16 cellular contexts compared by ENCODE assay signal in the genomic region with DNA sequence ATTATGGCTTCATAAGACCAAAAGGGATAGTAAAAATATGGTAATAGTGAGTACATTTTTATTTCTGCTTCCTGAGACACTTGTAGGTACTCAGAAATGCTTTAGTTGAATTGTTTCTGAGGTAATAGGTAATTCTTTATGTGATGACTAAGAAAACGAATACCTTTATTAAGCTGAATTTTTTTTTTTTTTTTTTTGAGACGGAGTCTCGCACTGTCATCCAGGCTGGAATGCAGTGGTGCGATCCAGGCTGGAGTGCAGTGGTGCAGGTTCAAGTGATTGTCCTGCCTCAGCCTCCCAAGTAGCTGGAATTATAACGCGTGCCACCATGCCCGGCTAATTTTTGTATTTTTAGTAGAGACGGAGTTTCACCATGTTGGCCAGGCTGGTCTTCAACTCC. TPM values are rescaled to one million over a fixed set of nuclear protein-coding genes. Genes with fewer than 3 reads are reported as not detected.
DNase-seq lines count a peak whose midpoint lies in the region; ATAC-seq, FAIRE-seq and TF ChIP-seq lines count a peak whose summit lies in the region.
"Had no signal": no experiment of that assay in that cellular context is flagged by ENCODE, and none has a peak within 500 bp of the region (broad histone marks: within the 10 kb centered on the region; RNA-seq: fewer than 3 reads in every experiment).

No MANE protein-coding gene starts in this region.

- no peak for TF ChIP-seq POLR2A in upper lobe of left lung (IDR thresholded peaks at IDR 0.05)

- H4K20me1 ChIP-seq in BLaER1 treated with 17β-estradiol and CSF1 and Interleukin-3, amounts not matched to agents 10 nM and 100 nM, result no peaks in the 10 kb centered on the region; a peak in 2 of 22 replicates
- H4K20me1 ChIP-seq in DOHH2 (ENCODE audit: control insufficient read depth, insufficient read depth, low read depth, low read length) (no peaks in the 10 kb centered on the region), keratinocyte (ENCODE audit: control insufficient read depth, extremely low read depth, insufficient read depth, low read length) (no peaks in the 10 kb centered on the region)

- CTCF ChIA-PET in CD8-positive, alpha-beta T cell (lab: Charles Lee), result no interaction called here

- H3K4me3 Mint-ChIP-seq in CD8-positive, alpha-beta T cell, result no peak overlapping the region

- peak overlapping the region in 10 of 11 experiments; percentile 8 to 93 (median 80); a peak in 19 of 22 replicates for H3K4me2 ChIP-seq in BLaER1 treated with 17β-estradiol and CSF1 and Interleukin-3, amounts not matched to agents 10 nM and 100 nM
- peak overlapping the region; percentile 81 for H3K4me2 ChIP-seq in DOHH2 (ENCODE audit: low read length)
- no peak overlapping the region for H3K4me2 ChIP-seq in keratinocyte (ENCODE audit: control insufficient read depth, extremely low read depth, insufficient read depth, low read depth, low read length)

- POLR2A ChIA-PET in CD8-positive, alpha-beta T cell (lab: Charles Lee), result interaction anchor here (0.7 kb wide), 1 partner anchor 907 kb away, joined by 5 read pairs; no protein-coding TSS in a partner anchor

- peaks cover 7 to 57% (median 41%) of the 10 kb centered on the region in 11 experiments for H3K36me3 ChIP-seq in BLaER1 treated with 17β-estradiol and CSF1 and Interleukin-3, amounts not matched to agents 10 nM and 100 nM
- H3K36me3 ChIP-seq in DOHH2 (ENCODE audit: control insufficient read depth, low read length), result peaks cover 45% of the 10 kb centered on the region
- H3K36me3 ChIP-seq in SK-N-MC (ENCODE audit: insufficient read depth, low read length), result peaks cover 19% of the 10 kb centered on the region
- peaks cover 0 to 7% of the 10 kb centered on the region in 2 experiments for H3K36me3 ChIP-seq in keratinocyte (ENCODE audit: control insufficient read depth in 2 of 2, extremely low read depth in 1 of 2, insufficient read depth in 2 of 2, low read length in 2 of 2)
- H3K36me3 ChIP-seq in upper lobe of left lung, result peaks cover 0 to 14% (median 0%) of the 10 kb centered on the region in 4 donors
- no peaks in the 10 kb centered on the region for H3K36me3 ChIP-seq in CD8-positive, alpha-beta T cell (ENCODE audit: insufficient read depth, low read length)

- H2AFZ ChIP-seq in keratinocyte (ENCODE audit: control insufficient read depth, low read length), result no peak overlapping the region

- intact Hi-C loops in CD8-positive, alpha-beta T cell (cut with DNase I, micrococcal nuclease), result loop anchor here in 1 of 2 experiments (10.0 kb wide), 1 partner anchor 410 kb away; a partner anchor contains a TSS

- peaks cover 24% of the 10 kb centered on the region for H3K36me3 Mint-ChIP-seq in CD8-positive, alpha-beta T cell
- H3K36me3 Mint-ChIP-seq: immature natural killer cell had no signal

- no peaks in the 10 kb centered on the region for H3K27me3 Mint-ChIP-seq in CD8-positive, alpha-beta T cell (ENCODE audit: low read depth)

- H3K9ac ChIP-seq in BLaER1 treated with 17β-estradiol and CSF1 and Interleukin-3, amounts not matched to agents 10 nM and 100 nM, result peak overlapping the region in 2 of 11 experiments; percentile 5 to 10; a peak in 2 of 22 replicates
- H3K9ac ChIP-seq in SK-N-MC (ENCODE audit: insufficient read length), result peak overlapping the region; percentile 87
- H3K9ac ChIP-seq in keratinocyte (ENCODE audit: control insufficient read depth, extremely low read depth, insufficient read depth, low read length), result no peak overlapping the region

- H3K9me1 ChIP-seq in keratinocyte (ENCODE audit: control insufficient read depth, extremely low read depth, insufficient read depth, low read length), result no peaks in the 10 kb centered on the region

- TF ChIP-seq CTCF in DOHH2 (IDR thresholded peaks at IDR 0.05; ENCODE audit: low read depth, low read length, poor library complexity, severe bottlenecking), result no peak
- no peak for TF ChIP-seq CTCF in keratinocyte (optimal IDR thresholded peaks at IDR 0.05 in 1 of 3, IDR thresholded peaks at IDR 0.05 in 1 of 3, conservative IDR thresholded peaks at IDR 0.05 in 1 of 3; ENCODE audit: extremely low read depth in 1 of 3, insufficient read depth in 2 of 3, low read length in 3 of 3)
- TF ChIP-seq CTCF in upper lobe of left lung (IDR thresholded peaks at IDR 0.05), result no peak
- no peak for TF ChIP-seq CTCF in CD8-positive, alpha-beta T cell (IDR thresholded peaks at IDR 0.05)

- H3K27me3 ChIP-seq in BLaER1 treated with 17β-estradiol and CSF1 and Interleukin-3, amounts not matched to agents 10 nM and 100 nM, result no peaks in the 10 kb centered on the region
- H3K27me3 ChIP-seq in DOHH2 (ENCODE audit: control insufficient read depth, low read length) (no peaks in the 10 kb centered on the region), keratinocyte (ENCODE audit: control insufficient read depth, extremely low read depth, insufficient read depth, low read length) (no peaks in the 10 kb centered on the region), upper lobe of left lung (no peaks in the 10 kb centered on the region)
- no peaks in the 10 kb centered on the region for H3K27me3 ChIP-seq in CD8-positive, alpha-beta T cell (ENCODE audit: insufficient read depth, low read length)
- H3K27me3 ChIP-seq: sigmoid colon had no signal

- WGBS in upper lobe of left lung, 2 donors, result 93% methylated on average over 8 of the region's 8 CpGs

- peaks cover 0 to 17% (median 12%) of the 10 kb centered on the region in 11 experiments; a peak in 12 of 22 replicates for H3K9me3 ChIP-seq in BLaER1 treated with 17β-estradiol and CSF1 and Interleukin-3, amounts not matched to agents 10 nM and 100 nM (replicated peaks in 1 of 11)
- H3K9me3 ChIP-seq in DOHH2 (ENCODE audit: control insufficient read depth, insufficient read depth, low read length) (no peaks in the 10 kb centered on the region), SK-N-MC (ENCODE audit: low read depth, low read length) (no peaks in the 10 kb centered on the region), keratinocyte (ENCODE audit: control insufficient read depth, low read depth, low read length) (no peaks in the 10 kb centered on the region), upper lobe of left lung (no peaks in the 10 kb centered on the region)
- no peaks in the 10 kb centered on the region for H3K9me3 ChIP-seq in CD8-positive, alpha-beta T cell (ENCODE audit: low read length)
- H3K9me3 ChIP-seq: HAP-1, sigmoid colon had no signal

- no peak overlapping the region for H3K27ac Mint-ChIP-seq in CD8-positive, alpha-beta T cell

- peaks cover 29% of the 10 kb centered on the region for H3K4me1 Mint-ChIP-seq in CD8-positive, alpha-beta T cell (ENCODE audit: low read depth)

- H3K9me3 Mint-ChIP-seq in CD8-positive, alpha-beta T cell, result no peaks in the 10 kb centered on the region
- H3K9me3 Mint-ChIP-seq: immature natural killer cell had no signal

- H3K4me3 ChIP-seq in BLaER1 treated with 17β-estradiol and CSF1 and Interleukin-3, amounts not matched to agents 10 nM and 100 nM, result no peak overlapping the region; a peak in 2 of 20 replicates
- peak overlapping the region; percentile 84 for H3K4me3 ChIP-seq in DOHH2 (ENCODE audit: low read length)
- H3K4me3 ChIP-seq in SK-N-MC, result peak overlapping the region; percentile 89
- peak overlapping the region in 1 of 3 experiments; percentile 84 for H3K4me3 ChIP-seq in keratinocyte (ENCODE audit: control insufficient read depth in 2 of 3, extremely low read depth in 1 of 3, insufficient read depth in 2 of 3, low read depth in 1 of 3, low read length in 3 of 3)
- no peak overlapping the region for H3K4me3 ChIP-seq in upper lobe of left lung
- no peak overlapping the region for H3K4me3 ChIP-seq in CD8-positive, alpha-beta T cell (ENCODE audit: low read depth, low read length)
- H3K4me3 ChIP-seq: sigmoid colon had no signal

- no peak overlapping the region; a peak in 1 of 22 replicates for H3K27ac ChIP-seq in BLaER1 treated with 17β-estradiol and CSF1 and Interleukin-3, amounts not matched to agents 10 nM and 100 nM
- H3K27ac ChIP-seq in DOHH2 (ENCODE audit: low read depth, low read length) (no peak overlapping the region), SK-N-MC (0 out of 2 replicates have a peak overlapping the region, but pooled peaks have one; percentile 19), keratinocyte (ENCODE audit: control insufficient read depth, insufficient read depth, low read length) (peak overlapping the region; percentile 17), upper lobe of left lung (no peak overlapping the region)
- no peak overlapping the region for H3K27ac ChIP-seq in CD8-positive, alpha-beta T cell (ENCODE audit: low read depth, low read length)
- H3K27ac ChIP-seq: sigmoid colon had no signal

- dilution Hi-C loops in keratinocyte (cut with MboI; ENCODE audit: extremely low pct_ligation_motif_present, low sequenced_read_pairs), result no loop called here

- no peaks in the 10 kb centered on the region for H3K9me2 ChIP-seq in DOHH2 (replicated peaks; ENCODE audit: control insufficient read depth, low read length)

- TF ChIP-seq EP300 in upper lobe of left lung (IDR thresholded peaks at IDR 0.05), result no peak

- DNase-seq in SK-N-MC (ENCODE audit: low read depth, low spot score) (no peak), keratinocyte (ENCODE audit: low read depth, low spot score) (no peak), upper lobe of left lung (no peak)
- DNase-seq in CD8-positive, alpha-beta T cell, result no peak
- DNase-seq: DMS 273 treated with DMSO at 0.1 percent for 48 hours; effector memory CD4-positive, alpha-beta T cell; GF-D8; immature natural killer cell; NCI-H524 treated with DMSO at 0.1 percent for 48 hours; sigmoid colon; substantia nigra had no signal

- H3F3A ChIP-seq in DOHH2 (ENCODE audit: control insufficient read depth, insufficient read depth), result no peaks in the 10 kb centered on the region

- ATAC-seq in upper lobe of left lung (ENCODE audit: low FRiP score in 2 of 2), result no peak
- no peak for ATAC-seq in HG02588 (IDR thresholded peaks at IDR 0.05; ENCODE audit: unreplicated experiment)
- no peak for ATAC-seq in CD8-positive, alpha-beta T cell
- ATAC-seq: Panc1 had no signal

- H3K79me2 ChIP-seq in DOHH2 (ENCODE audit: control insufficient read depth, low read length) (peaks cover 49% of the 10 kb centered on the region), keratinocyte (ENCODE audit: control insufficient read depth, insufficient read depth, low read length) (peaks cover 17% of the 10 kb centered on the region)

- no peak for FAIRE-seq in keratinocyte (lab: Jason Lieb, UNC)

- peaks cover 17 to 36% (median 23%) of the 10 kb centered on the region in 10 experiments for H3K4me1 ChIP-seq in BLaER1 treated with 17β-estradiol and CSF1 and Interleukin-3, amounts not matched to agents 10 nM and 100 nM
- H3K4me1 ChIP-seq in DOHH2 (ENCODE audit: control insufficient read depth, low read length), result peaks cover 26% of the 10 kb centered on the region
- peaks cover 17% of the 10 kb centered on the region for H3K4me1 ChIP-seq in keratinocyte (ENCODE audit: control insufficient read depth, extremely low read depth, insufficient read depth, low read length)
- H3K4me1 ChIP-seq in upper lobe of left lung, result peaks cover 9 to 23% (median 14%) of the 10 kb centered on the region in 4 donors
- H3K4me1 ChIP-seq in CD8-positive, alpha-beta T cell (ENCODE audit: insufficient read depth, low read length), result peaks cover 17% of the 10 kb centered on the region

RNA-seq across cellular contexts. Expression of a gene that starts 1.9 kb away (rescaled TPM):
- 19.4 to 41.8 TPM (median 21.3 TPM) in 3 replicates for polyA plus RNA-seq in keratinocyte
- polyA plus RNA-seq in keratinocyte (2011; ENCODE audit: low read depth), result 5.8 TPM
- polyA plus RNA-seq in keratinocyte (2011; cell fraction: cytosol; rRNA removed), result 20.1 and 43.0 TPM in 2 replicates
- 14.6 and 19.4 TPM in 2 replicates for polyA plus RNA-seq in keratinocyte (2011; cell fraction: nucleus; rRNA removed)
- polyA plus RNA-seq in keratinocyte (2012; ENCODE audit: low replicate concordance), result 14.5 and 22.8 TPM in 2 replicates
- polyA minus RNA-seq in keratinocyte, result 8.2 to 34.9 TPM (median 11.5 TPM) in 3 replicates
- polyA minus RNA-seq in keratinocyte (2011; cell fraction: cytosol; rRNA and poly(A)+ RNA removed), result 9.4 TPM
- 3.0 and 5.6 TPM in 2 replicates for polyA minus RNA-seq in keratinocyte (2011; cell fraction: nucleus; rRNA and poly(A)+ RNA removed)
- 10 to 100 TPM; 10.9 to 21.0 (median 15.9) TPM for total RNA-seq in upper lobe of left lung
- total RNA-seq in CD8-positive, alpha-beta T cell, result 10 to 100 TPM in 1 of 2 experiments, 1 to 10 TPM in 1; 10.0 to 10.7 TPM

RNA-seq across cellular contexts. Expression of a gene that starts 2.5 kb away (rescaled TPM):
- 0.03 to 0.27 TPM (median 0.16 TPM) in 3 replicates for polyA plus RNA-seq in keratinocyte
- 0.21 TPM for polyA plus RNA-seq in keratinocyte (2011; ENCODE audit: low read depth)
- 0.05 TPM in 2 replicates for polyA plus RNA-seq in keratinocyte (2011; cell fraction: cytosol; rRNA removed)
- 0.22 and 0.25 TPM in 2 replicates for polyA plus RNA-seq in keratinocyte (2011; cell fraction: nucleus; rRNA removed)
- 0.07 and 0.17 TPM in 2 replicates for polyA plus RNA-seq in keratinocyte (2012; ENCODE audit: low replicate concordance)
- 0.06 TPM in 1 of 3 replicates, not detected in the others for polyA minus RNA-seq in keratinocyte
- not detected for polyA minus RNA-seq in keratinocyte (2011; cell fraction: cytosol; rRNA and poly(A)+ RNA removed)
- 0.11 TPM in 1 of 2 replicates, not detected in the other for polyA minus RNA-seq in keratinocyte (2011; cell fraction: nucleus; rRNA and poly(A)+ RNA removed)
- 1 to 10 TPM in 3 of 6 donors, under 1 TPM in 3; 0.10 to 1.4 (median 0.63) TPM for total RNA-seq in upper lobe of left lung
- 1 to 10 TPM in 1 of 2 experiments, under 1 TPM in 1; 0.94 to 1.3 TPM for total RNA-seq in CD8-positive, alpha-beta T cell
- polyA plus RNA-seq: immature natural killer cell had no signal

Comparison
In these comparisons a context has a peak if more than half of its experiments do, and no peak if none do; other contexts are left out.
1. H3K27ac ChIP-seq: peak in SK-N-MC (single experiment) and keratinocyte (single experiment); none in BLaER1 treated with 17β-estradiol and CSF1 and Interleukin-3, amounts not matched to agents 10 nM and 100 nM (0 of 11), DOHH2 (single experiment), upper lobe of left lung (0 of 4) and CD8-positive, alpha-beta T cell (single experiment).
2. H3K4me3 ChIP-seq: peak in DOHH2 (single experiment) and SK-N-MC (single experiment); none in BLaER1 treated with 17β-estradiol and CSF1 and Interleukin-3, amounts not matched to agents 10 nM and 100 nM (0 of 10), upper lobe of left lung (0 of 4) and CD8-positive, alpha-beta T cell (single experiment).